In the genomic region with DNA sequence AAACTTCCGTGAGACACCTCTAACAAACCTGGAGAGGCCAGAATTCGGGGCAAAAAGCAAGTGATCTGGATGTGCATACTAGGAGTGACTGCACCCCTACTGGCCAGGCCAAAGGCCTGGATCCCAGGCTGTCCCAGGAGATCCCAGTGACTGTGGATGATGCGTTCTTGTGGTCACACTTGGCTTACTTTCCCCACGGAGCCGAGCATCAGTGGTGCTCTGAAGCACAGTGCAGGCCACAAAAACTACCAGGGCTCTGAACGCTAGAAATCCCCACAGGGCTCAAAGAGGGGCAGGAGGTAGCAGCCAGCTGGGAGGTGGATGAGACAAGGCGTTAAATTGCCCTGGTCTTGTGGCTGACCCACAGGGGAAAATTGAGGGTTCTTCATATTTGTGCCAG, we compare ENCODE assay signal across 13 cellular contexts. TPM values are rescaled to one million over a fixed set of nuclear protein-coding genes. Genes with fewer than 3 reads are reported as not detected.
DNase-seq lines count a peak whose midpoint lies in the region; ATAC-seq and TF ChIP-seq lines count a peak whose summit lies in the region.
"Had no signal": no experiment of that assay in that cellular context is flagged by ENCODE, and none has a peak within 500 bp of the region (broad histone marks: within the 10 kb centered on the region; RNA-seq: fewer than 3 reads in every experiment).

No MANE protein-coding gene starts in this region.

- DNase-seq in GM03348 (ENCODE audit: low spot score), result peak; percentile 44
- DNase-seq in SJCRH30, result peak; percentile 22 to 34
- peak; percentile 16 for DNase-seq in fibroblast of the aortic adventitia (ENCODE audit: low read depth)
- DNase-seq in sciatic nerve (ENCODE audit: low spot score), result no peak
- DNase-seq in globus pallidus (ENCODE audit: low spot score), result no peak
- no peak for DNase-seq in activated CD4-positive, alpha-beta T cell treated with anti-CD3 and anti-CD28 coated beads, Interleukin-2, amount 50 U/mL, for 1 hour
- no peak for DNase-seq in SW 1271 (lab: John Stamatoyannopoulos, UW)
- no peak for DNase-seq in activated T-cell treated with anti-CD3 and anti-CD28 coated beads, Interleukin-2, amount 50 U/mL, for 48 hours
- DNase-seq: DMS 273 treated with DMSO at 0.1 percent for 48 hours, NCI-H1105 treated with DMSO at 0.1 percent for 48 hours, NCI-H748 treated with DMSO at 0.1 percent for 48 hours had no signal

- no peaks in the 10 kb centered on the region for H3K27me3 ChIP-seq in SJCRH30

- no peak for TF ChIP-seq CTCF in fibroblast of the aortic adventitia (IDR thresholded peaks at IDR 0.05; ENCODE audit: insufficient read depth, low read length)

- intact Hi-C loops in sciatic nerve (cut with DNase I), result no loop called here

- no peak overlapping the region for H3K27ac ChIP-seq in SJCRH30

- H3K4me1 ChIP-seq in SJCRH30, result peaks cover 28% of the 10 kb centered on the region

- peaks cover 1% of the 10 kb centered on the region; the same call in 1 of the 2 replicates for H3K36me3 ChIP-seq in SJCRH30

- no peaks in the 10 kb centered on the region for H3K9me3 ChIP-seq in SJCRH30 (replicated peaks)

- H3K4me3 ChIP-seq in SJCRH30, result no peak overlapping the region
- H3K4me3 ChIP-seq in fibroblast of the aortic adventitia (ENCODE audit: low read depth, low read length), result no peak overlapping the region

- ATAC-seq in sciatic nerve, result peak; percentile 6

RNA-seq across cellular contexts. Expression of a gene that starts 7.1 kb away (rescaled TPM):
- total RNA-seq in SJCRH30 (2014; rRNA removed; shearing (Covaris generic)), result 30.5 and 36.3 TPM in 2 replicates
- 32.4 and 41.9 TPM in 2 replicates for total RNA-seq in fibroblast of the aortic adventitia (ENCODE audit: low replicate concordance)
- total RNA-seq in sciatic nerve, result 42.6 TPM

RNA-seq across cellular contexts. Expression of a gene that starts 42.8 kb away (rescaled TPM):
- total RNA-seq in SJCRH30 (2014; rRNA removed; shearing (Covaris generic)), result 0.08 and 0.28 TPM in 2 replicates
- not detected in 2 replicates for total RNA-seq in fibroblast of the aortic adventitia (ENCODE audit: low replicate concordance)
- not detected for total RNA-seq in sciatic nerve
- total RNA-seq: bronchial epithelial cell had no signal

RNA-seq across cellular contexts. Expression of a gene that starts 45.1 kb away (rescaled TPM):
- total RNA-seq in SJCRH30 (2014; rRNA removed; shearing (Covaris generic)), result not detected in 2 replicates
- total RNA-seq in fibroblast of the aortic adventitia (ENCODE audit: low replicate concordance) (not detected in 2 replicates), sciatic nerve (0.62 TPM)
- total RNA-seq: bronchial epithelial cell, H1 had no signal

Comparison
In these comparisons a context has a peak if more than half of its experiments do, and no peak if none do; other contexts are left out.
1. DNase-seq: peak in GM03348 (single experiment), SJCRH30 (2 of 2) and fibroblast of the aortic adventitia (single experiment); none in sciatic nerve (single experiment), globus pallidus (single experiment), activated CD4-positive, alpha-beta T cell treated with anti-CD3 and anti-CD28 coated beads, Interleukin-2, amount 50 U/mL, for 1 hour (single experiment), SW 1271 (0 of 2) and activated T-cell treated with anti-CD3 and anti-CD28 coated beads, Interleukin-2, amount 50 U/mL, for 48 hours (0 of 2).